Comparison of ENCODE assay signal across 1 cellular context in genomic region chrX:110341189-110342035, GRCh38.
TF ChIP-seq lines count a peak whose summit lies in the region.

No MANE protein-coding gene starts in this region.

TF ChIP-seq in K562, 482 proteins besides CTCF, POLR2A, EP300 and RAD21 (continued from another document):
- TF ChIP-seq ZNF318 (IDR thresholded peaks at IDR 0.05; ENCODE audit: borderline replicate concordance in 1 of 2, low read depth in 1 of 2) (0 out of 4 replicates have a peak, but pooled peaks of 1 of the 2 experiments have one; percentile 19), CEBPG (CRISPR knock-in tag; IDR thresholded peaks at IDR 0.05) (peak; percentile 96), CEBPG (tag; conservative IDR thresholded peaks at IDR 0.05 in 1 of 2, IDR thresholded peaks at IDR 0.05 in 1 of 2) (peak; percentile 92 to 98), POLR2H (tag; IDR thresholded peaks at IDR 0.05; ENCODE audit: low read depth) (peak; percentile 57; the same call in 1 of the 2 replicates), SMARCE1 (IDR thresholded peaks at IDR 0.05) (peak; percentile 65; the same call in 1 of the 2 replicates), TFE3 (CRISPR knock-in tag; IDR thresholded peaks at IDR 0.05) (no peak), ZC3H4 (CRISPR knock-in tag; IDR thresholded peaks at IDR 0.05; ENCODE audit: borderline replicate concordance) (no peak), LEF1 (IDR thresholded peaks at IDR 0.05) (peak; percentile 22; the same call in 1 of the 2 replicates), PKNOX1 (IDR thresholded peaks at IDR 0.05) (peak; percentile 80), JUND (IDR thresholded peaks at IDR 0.05; ENCODE audit: borderline replicate concordance, low read depth, low read length) (peak; percentile 68), JUND (tag; IDR thresholded peaks at IDR 0.05; ENCODE audit: borderline replicate concordance, low read depth, low read length) (peak; percentile 42; the same call in 1 of the 3 replicates), NFE2L1 (tag; IDR thresholded peaks at IDR 0.05; ENCODE audit: borderline replicate concordance, low read depth) (no peak), NFRKB (IDR thresholded peaks at IDR 0.05; ENCODE audit: low read depth) (0 out of 2 replicates have a peak, but pooled peaks have one; percentile 23), ETS2 (tag; IDR thresholded peaks at IDR 0.05; ENCODE audit: borderline replicate concordance, poor library complexity, severe bottlenecking) (no peak), ZNF436 (CRISPR knock-in tag; IDR thresholded peaks at IDR 0.05) (no peak), PBX2 (CRISPR knock-in tag; IDR thresholded peaks at IDR 0.05; ENCODE audit: low read depth) (no peak), PBX2 (tag; conservative IDR thresholded peaks at IDR 0.05; ENCODE audit: low read depth) (peak; percentile 57; the same call in 1 of the 2 replicates), TRIM24 (IDR thresholded peaks at IDR 0.05) (peak in 1 of 2 experiments; percentile 68; a peak in 2 of 4 replicates), ATF4 (CRISPR knock-in tag; IDR thresholded peaks at IDR 0.05) (peak; percentile 86), HNRNPK (IDR thresholded peaks at IDR 0.05; ENCODE audit: low read depth, low read length, poor library complexity, severe bottlenecking) (no peak), ATF7 (IDR thresholded peaks at IDR 0.05) (peak; percentile 78), MTA3 (IDR thresholded peaks at IDR 0.05; ENCODE audit: borderline replicate concordance) (0 out of 2 replicates have a peak, but pooled peaks have one; percentile 37), ZNF175 (CRISPR knock-in tag; IDR thresholded peaks at IDR 0.05; ENCODE audit: low read depth) (peak; percentile 57), RBM34 (IDR thresholded peaks at IDR 0.05; ENCODE audit: borderline replicate concordance, insufficient read depth, low read length) (no peak), TOE1 (IDR thresholded peaks at IDR 0.05; ENCODE audit: borderline replicate concordance) (no peak), TOE1 (CRISPR knock-in tag; IDR thresholded peaks at IDR 0.05; ENCODE audit: borderline replicate concordance, low read depth) (no peak), ATF3 (IDR thresholded peaks at IDR 0.05) (peak; percentile 95), ATF3 (CRISPR knock-in tag; conservative IDR thresholded peaks at IDR 0.05) (no peak), SRSF7 (optimal IDR thresholded peaks at IDR 0.05; ENCODE audit: low read depth, low read length) (no peak), MYC (IDR thresholded peaks at IDR 0.05; ENCODE audit: low read depth, low read length) (peak; percentile 36; the same call in 1 of the 2 replicates), MYC (CRISPR knock-in tag; IDR thresholded peaks at IDR 0.05; ENCODE audit: borderline replicate concordance, low read depth) (no peak), ZNF121 (CRISPR knock-in tag; conservative IDR thresholded peaks at IDR 0.05) (no peak), SMAD2 (IDR thresholded peaks at IDR 0.05; ENCODE audit: low read depth, low read length) (no peak), RFX1 (IDR thresholded peaks at IDR 0.05) (peak; percentile 41), ZNF398 (CRISPR knock-in tag; IDR thresholded peaks at IDR 0.05) (no peak), ARID1B (IDR thresholded peaks at IDR 0.05) (peak; percentile 60; the same call in 1 of the 2 replicates), MEIS2 (IDR thresholded peaks at IDR 0.05; ENCODE audit: partially characterized antibody) (peak; percentile 91), IRF9 (tag; IDR thresholded peaks at IDR 0.05) (0 out of 2 replicates have a peak, but pooled peaks have one; percentile 15)
